ENCODE assay signal across 11 cellular contexts in the genomic region with DNA sequence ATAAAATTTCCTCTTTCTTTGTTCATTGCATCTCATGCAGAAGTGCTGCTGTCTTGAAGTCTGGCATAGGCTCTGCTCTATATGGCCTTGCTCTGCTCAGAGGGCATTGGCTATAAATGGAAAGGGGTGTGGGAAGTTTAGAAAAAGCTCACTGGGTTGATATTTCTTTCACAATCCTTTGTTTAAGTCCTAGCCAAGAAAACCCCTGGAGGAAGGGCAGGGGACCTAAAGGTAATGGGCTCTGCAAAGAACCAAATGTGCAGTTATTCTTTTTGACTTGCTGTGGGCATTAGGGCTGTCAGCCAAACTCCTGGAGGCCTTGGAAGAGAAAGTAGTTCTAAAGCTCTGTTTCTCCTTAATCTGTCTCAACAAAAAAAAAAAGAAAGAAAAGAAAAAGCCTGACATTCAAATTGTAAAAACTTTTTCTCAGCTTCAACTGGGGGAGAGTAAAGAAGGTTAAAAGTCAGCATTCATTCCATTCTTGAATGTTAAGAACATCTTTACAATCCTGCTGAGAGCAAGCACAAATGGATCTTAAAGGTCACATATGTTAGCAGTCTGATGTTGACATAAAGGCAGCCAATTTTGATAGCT.
DNase-seq lines count a peak whose midpoint lies in the region; ATAC-seq and TF ChIP-seq lines count a peak whose summit lies in the region.
"Had no signal": no experiment of that assay in that cellular context is flagged by ENCODE, and none has a peak within 500 bp of the region (broad histone marks: within the 10 kb centered on the region; RNA-seq: fewer than 3 reads in every experiment).

No MANE protein-coding gene starts in this region.

- no peak overlapping the region for H2BK120ac ChIP-seq in mesendoderm (ENCODE audit: low read depth, low read length)

- H3K27ac ChIP-seq in brain microvascular endothelial cell (peak overlapping the region; percentile 28), mesendoderm (ENCODE audit: low read depth, low read length) (no peak overlapping the region), subcutaneous abdominal adipose tissue (ENCODE audit: low read depth, low read length) (peak overlapping the region; percentile 76), SJCRH30 (no peak overlapping the region)

- H3K4me1 ChIP-seq in mesendoderm (ENCODE audit: control insufficient read depth, low read depth, low read length) (no peaks in the 10 kb centered on the region), subcutaneous abdominal adipose tissue (ENCODE audit: control insufficient read depth in 5 of 5, insufficient read depth in 5 of 5, low read length in 5 of 5) (peaks cover 7 to 20% (median 13%) of the 10 kb centered on the region in 5 donors), SJCRH30 (peaks cover 12% of the 10 kb centered on the region)

- no peak overlapping the region for H2BK5ac ChIP-seq in mesendoderm (ENCODE audit: low read length)

- H3K36me3 ChIP-seq in brain microvascular endothelial cell (replicated peaks) (no peaks in the 10 kb centered on the region), mesendoderm (ENCODE audit: control insufficient read depth, insufficient read depth, low read length) (no peaks in the 10 kb centered on the region), subcutaneous abdominal adipose tissue (ENCODE audit: control insufficient read depth in 5 of 5, insufficient read depth in 5 of 5, low read length in 5 of 5) (no peaks in the 10 kb centered on the region), SJCRH30 (no peaks in the 10 kb centered on the region)

- H3K4me3 ChIP-seq in brain microvascular endothelial cell (ENCODE audit: low read depth, low read length): no peak overlapping the region
- H3K4me3 ChIP-seq in mesendoderm (ENCODE audit: low read length): no peak overlapping the region
- H3K4me3 ChIP-seq in subcutaneous abdominal adipose tissue (ENCODE audit: low read depth in 1 of 5, low read length in 5 of 5): peak overlapping the region in 1 of 5 donors; percentile 6
- no peak overlapping the region for H3K4me3 ChIP-seq in SJCRH30

- DNase-seq in M059J (ENCODE audit: low read depth) (peak; percentile 72), brain microvascular endothelial cell (peak; percentile 24), mesendoderm (no peak), anterior cingulate cortex (lab: John Stamatoyannopoulos, UW) (no peak), SJCRH30 (no peak)
- DNase-seq: activated naive CD4-positive, alpha-beta T cell treated with anti-CD3 and anti-CD28 coated beads, Interleukin-2, amount 50 U/mL, for 16 hours; effector CD4-positive, alpha-beta T cell; naive thymus-derived CD4-positive, alpha-beta T cell; NCI-H187 had no signal

- no peak for ATAC-seq in HG02798 (IDR thresholded peaks at IDR 0.05; ENCODE audit: poor library complexity, unreplicated experiment)
- ATAC-seq: naive thymus-derived CD4-positive, alpha-beta T cell had no signal

- no peaks in the 10 kb centered on the region for H3K79me1 ChIP-seq in mesendoderm (ENCODE audit: low read length)

- H3K23ac ChIP-seq in mesendoderm (ENCODE audit: low read length): no peak overlapping the region

- no peak overlapping the region for H2AK5ac ChIP-seq in mesendoderm (ENCODE audit: low read length)

- H2BK15ac ChIP-seq in mesendoderm (replicated peaks; ENCODE audit: low read depth): no peak overlapping the region

- H3K9ac ChIP-seq in mesendoderm (ENCODE audit: low read length) (no peak overlapping the region), subcutaneous abdominal adipose tissue (ENCODE audit: low read length in 5 of 5) (no peak overlapping the region)

- peak overlapping the region; percentile 9 for H3K18ac ChIP-seq in mesendoderm (ENCODE audit: low read length)

- no peaks in the 10 kb centered on the region for H3K79me2 ChIP-seq in mesendoderm (ENCODE audit: control insufficient read depth, insufficient read depth, low read length)

- H3K27me3 ChIP-seq in brain microvascular endothelial cell (replicated peaks) (no peaks in the 10 kb centered on the region), mesendoderm (ENCODE audit: insufficient read depth, low read length, poor library complexity) (no peaks in the 10 kb centered on the region), subcutaneous abdominal adipose tissue (ENCODE audit: control insufficient read depth in 5 of 5, insufficient read depth in 4 of 5, low read length in 5 of 5) (no peaks in the 10 kb centered on the region), SJCRH30 (no peaks in the 10 kb centered on the region)

- H3K9me3 ChIP-seq in subcutaneous abdominal adipose tissue (ENCODE audit: control insufficient read depth in 5 of 5, low read length in 5 of 5) (no peaks in the 10 kb centered on the region), SJCRH30 (replicated peaks) (no peaks in the 10 kb centered on the region)

- H4K5ac ChIP-seq in mesendoderm (ENCODE audit: low read length): no peak overlapping the region

- H3K56ac ChIP-seq in mesendoderm (ENCODE audit: low read length): no peak overlapping the region

- in situ Hi-C loops in brain microvascular endothelial cell (cut with HindIII; ENCODE audit: low pct_ligation_motif_present, low sequenced_read_pairs): no loop called here

- no peak for TF ChIP-seq CTCF in brain microvascular endothelial cell (IDR thresholded peaks at IDR 0.05; ENCODE audit: low read depth, low read length, missing control alignments)

- H4K8ac ChIP-seq in mesendoderm (ENCODE audit: low read depth, low read length): no peak overlapping the region

- no peak overlapping the region for H3K4ac ChIP-seq in mesendoderm (ENCODE audit: low read depth, low read length)

- H3K4me2 ChIP-seq in mesendoderm (ENCODE audit: low read length): no peak overlapping the region

Comparison
In these comparisons a context has a peak if more than half of its experiments do, and no peak if none do; other contexts are left out.
1. DNase-seq: peak in M059J (single experiment) and brain microvascular endothelial cell (single experiment); none in mesendoderm (single experiment), anterior cingulate cortex (0 of 58) and SJCRH30 (0 of 2).
2. H3K27ac ChIP-seq: peak in brain microvascular endothelial cell (single experiment) and subcutaneous abdominal adipose tissue (single experiment); none in mesendoderm (single experiment) and SJCRH30 (single experiment).